ENCODE assay signal across 25 cellular contexts in genomic region chr13:30479590-30480219, GRCh38. TPM values are rescaled to one million over a fixed set of nuclear protein-coding genes. Genes with fewer than 3 reads are reported as not detected.
"Had no signal": no experiment of that assay in that cellular context is flagged by ENCODE, and none has a peak within 500 bp of the region (broad histone marks: within the 10 kb centered on the region; RNA-seq: fewer than 3 reads in every experiment).

No MANE protein-coding gene starts in this region.

- H3K36me3 ChIP-seq: heart right ventricle, right atrium auricular region, tibial artery, upper lobe of left lung, uterus had no signal

- H3K9me3 ChIP-seq: heart right ventricle, right atrium auricular region, tibial artery, upper lobe of left lung, uterus had no signal

- FAIRE-seq: endometrium, frontal cortex, keratinocyte, small intestine had no signal

- H3K27ac Mint-ChIP-seq: immature natural killer cell; mesothelial cell of epicardium; natural killer cell treated with Interleukin-12 subunit alpha and Interleukin-12 subunit beta and Interleukin-15 and Interleukin-18, amount 100 ng/mL, for 72 hours; stimulated activated effector memory CD8-positive, alpha-beta T cell treated with anti-CD3 and anti-CD28 coated beads, Interleukin-12 subunit alpha, Interleukin-12 subunit beta, amount 100 ng/mL, for 72 hours had no signal

- H3K36me3 Mint-ChIP-seq: immature natural killer cell; mesothelial cell of epicardium; natural killer cell treated with Interleukin-12 subunit alpha and Interleukin-12 subunit beta and Interleukin-15 and Interleukin-18, amount 100 ng/mL, for 72 hours; stimulated activated effector memory CD8-positive, alpha-beta T cell treated with anti-CD3 and anti-CD28 coated beads, Interleukin-12 subunit alpha, Interleukin-12 subunit beta, amount 100 ng/mL, for 72 hours had no signal

- H3K4me1 ChIP-seq: heart right ventricle, right atrium auricular region, tibial artery, upper lobe of left lung, uterus had no signal

- DNase-seq: central memory CD4-positive, alpha-beta T cell; effector CD4-positive, alpha-beta T cell; heart right ventricle; immature natural killer cell; posterior cingulate gyrus; stimulated activated CD4-positive, alpha-beta T cell treated with anti-CD3 and anti-CD28 coated beads, Interleukin-12 subunit alpha, Interleukin-12 subunit beta, amount 100 ng/mL, for 4 hours; stimulated activated naive CD8-positive, alpha-beta T cell treated with anti-CD3 and anti-CD28 coated beads, Interleukin-15, Interleukin-2, amounts not matched to agents 100 U/mL and 50 U/mL, for 24 hours; tibial artery; uterus had no signal

- H3K27ac ChIP-seq: coronary artery, heart right ventricle, right atrium auricular region, tibial artery, uterus had no signal

- H3K9me3 Mint-ChIP-seq: immature natural killer cell; mesothelial cell of epicardium; natural killer cell treated with Interleukin-12 subunit alpha and Interleukin-12 subunit beta and Interleukin-15 and Interleukin-18, amount 100 ng/mL, for 72 hours; stimulated activated effector memory CD8-positive, alpha-beta T cell treated with anti-CD3 and anti-CD28 coated beads, Interleukin-12 subunit alpha, Interleukin-12 subunit beta, amount 100 ng/mL, for 72 hours had no signal

- H3K4me3 Mint-ChIP-seq: immature natural killer cell; mesothelial cell of epicardium; natural killer cell treated with Interleukin-12 subunit alpha and Interleukin-12 subunit beta and Interleukin-15 and Interleukin-18, amount 100 ng/mL, for 72 hours; stimulated activated effector memory CD8-positive, alpha-beta T cell treated with anti-CD3 and anti-CD28 coated beads, Interleukin-12 subunit alpha, Interleukin-12 subunit beta, amount 100 ng/mL, for 72 hours had no signal

- ATAC-seq: esophagus mucosa; heart right ventricle; natural killer cell treated with Interleukin-12 subunit alpha and Interleukin-12 subunit beta and Interleukin-15 and Interleukin-18, amount 100 ng/mL, for 72 hours; stimulated activated effector memory CD8-positive, alpha-beta T cell treated with anti-CD3 and anti-CD28 coated beads, Interleukin-12 subunit alpha, Interleukin-12 subunit beta, amount 100 ng/mL, for 72 hours; stimulated activated naive CD8-positive, alpha-beta T cell treated with anti-CD3 and anti-CD28 coated beads, Interleukin-15, Interleukin-2, amounts not matched to agents 100 U/mL and 50 U/mL, for 24 hours had no signal

- H3K27me3 ChIP-seq: heart right ventricle, right atrium auricular region, tibial artery, upper lobe of left lung, uterus had no signal

- H3K4me1 Mint-ChIP-seq: immature natural killer cell; stimulated activated effector memory CD8-positive, alpha-beta T cell treated with anti-CD3 and anti-CD28 coated beads, Interleukin-12 subunit alpha, Interleukin-12 subunit beta, amount 100 ng/mL, for 72 hours had no signal

- H3K4me3 ChIP-seq: coronary artery, heart right ventricle, right atrium auricular region, tibial artery, upper lobe of left lung, uterus had no signal

RNA-seq across cellular contexts. Expression of gene UBE2L5, which starts 57.4 kb away (rescaled TPM):
- total RNA-seq: chondrocyte; dermis microvascular lymphatic vessel endothelial cell; esophagus mucosa; fibroblast of lung; frontal cortex; mesothelial cell of epicardium; natural killer cell treated with Interleukin-12 subunit alpha and Interleukin-12 subunit beta and Interleukin-15 and Interleukin-18, amount 100 ng/mL, for 72 hours; osteoblast; temporal lobe; upper lobe of left lung had no signal
- polyA plus RNA-seq: immature natural killer cell, small intestine had no signal
